Comparison of ENCODE assay signal across 8 cellular contexts in the genomic region with DNA sequence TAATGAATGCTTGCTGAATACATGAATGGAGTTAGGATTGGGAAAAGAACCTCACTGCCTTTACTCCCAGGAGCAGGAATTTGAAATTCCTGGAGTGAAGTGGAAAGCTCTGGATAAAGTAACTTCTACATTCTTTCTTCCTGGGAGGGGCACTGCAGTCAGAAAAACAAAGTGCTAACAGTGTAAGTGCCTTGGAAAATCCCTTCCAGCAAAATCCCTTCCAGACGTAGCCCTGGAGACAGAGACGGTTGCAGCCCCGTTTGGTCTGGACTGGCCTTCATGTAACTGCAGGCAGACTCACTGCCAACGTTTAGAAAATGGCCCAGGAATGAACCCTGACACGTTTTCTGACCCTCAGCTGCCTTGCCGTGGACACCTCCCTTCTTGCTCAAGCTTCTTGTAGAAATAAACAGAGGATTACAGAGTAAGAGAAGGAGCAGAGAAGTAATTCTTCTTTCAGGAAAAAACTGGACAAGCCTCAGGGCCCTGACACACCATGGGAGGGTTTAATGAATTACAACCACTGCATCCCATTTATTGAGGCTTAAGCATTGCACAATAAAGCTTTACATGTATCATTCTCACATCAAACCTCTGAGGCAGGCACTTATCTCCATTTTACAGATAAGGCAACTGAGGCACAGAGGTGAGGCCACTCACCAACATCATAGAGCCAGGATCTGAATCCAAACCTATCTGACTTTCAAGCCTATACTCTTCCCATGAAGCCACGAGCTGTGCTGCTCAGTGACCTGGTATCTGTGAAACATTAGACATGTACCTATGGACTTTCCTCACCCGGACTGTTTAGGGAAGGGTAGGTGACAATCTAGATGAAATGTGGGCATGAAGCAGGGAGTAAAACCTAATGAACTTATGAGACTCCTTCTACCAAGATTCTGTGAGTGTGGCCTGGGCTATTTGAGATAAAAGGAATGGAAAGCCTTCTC. TPM values are rescaled to one million over a fixed set of nuclear protein-coding genes. Genes with fewer than 3 reads are reported as not detected.
DNase-seq lines count a peak whose midpoint lies in the region; ATAC-seq and TF ChIP-seq lines count a peak whose summit lies in the region.

No MANE protein-coding gene starts in this region.

- H3K4me1 ChIP-seq in lower lobe of right lung (peaks cover 100% of the 10 kb centered on the region), thyroid gland (peaks cover 100% of the 10 kb centered on the region in 2 donors)

- no peak for TF ChIP-seq POLR2A in thyroid gland (IDR thresholded peaks at IDR 0.05)

- no peak overlapping the region for H3K4me3 Mint-ChIP-seq in activated CD8-positive, alpha-beta memory T cell treated with anti-CD3 and anti-CD28 coated beads, Interleukin-2, amount 10 ng/mL, durations not matched to agents 7 days and 5 days

- peak overlapping the region; percentile 95 for H3K27ac Mint-ChIP-seq in activated CD8-positive, alpha-beta memory T cell treated with anti-CD3 and anti-CD28 coated beads, Interleukin-2, amount 10 ng/mL, durations not matched to agents 7 days and 5 days

- no peak for ATAC-seq in activated CD8-positive, alpha-beta memory T cell treated with anti-CD3 and anti-CD28 coated beads, Interleukin-2, amount 10 ng/mL, durations not matched to agents 7 days and 5 days
- ATAC-seq in lower lobe of right lung, result peak; percentile 1 to 3
- ATAC-seq in HG03095 (IDR thresholded peaks at IDR 0.05; ENCODE audit: unreplicated experiment), result no peak

- H3K36me3 ChIP-seq in lower lobe of right lung, result no peaks in the 10 kb centered on the region
- H3K36me3 ChIP-seq in thyroid gland, result no peaks in the 10 kb centered on the region

- CTCF ChIA-PET in activated CD8-positive, alpha-beta memory T cell treated with anti-CD3 and anti-CD28 coated beads, Interleukin-2, amount 10 ng/mL, durations not matched to agents 7 days and 5 days (lab: Charles Lee), result interaction anchor here (0.7 to 3.7 kb wide), 7 partner anchors 8 to 51 kb away, joined by 3 to 22 read pairs (median 8); partner anchors contain the start of genes CFAP58 and ITPRIP

- no peak for TF ChIP-seq CTCF in cardiac fibroblast (IDR thresholded peaks at IDR 0.05; ENCODE audit: low read depth, low read length)
- TF ChIP-seq CTCF in lower lobe of right lung (IDR thresholded peaks at IDR 0.05), result no peak
- no peak for TF ChIP-seq CTCF in thyroid gland (IDR thresholded peaks at IDR 0.05)

- no peaks in the 10 kb centered on the region for H3K27me3 ChIP-seq in lower lobe of right lung (ENCODE audit: low read depth)
- no peaks in the 10 kb centered on the region for H3K27me3 ChIP-seq in thyroid gland

- H3K36me3 Mint-ChIP-seq in activated CD8-positive, alpha-beta memory T cell treated with anti-CD3 and anti-CD28 coated beads, Interleukin-2, amount 10 ng/mL, durations not matched to agents 7 days and 5 days, result peaks cover 7% of the 10 kb centered on the region

- no peak for DNase-seq in activated CD8-positive, alpha-beta memory T cell treated with anti-CD3 and anti-CD28 coated beads, Interleukin-2, amount 10 ng/mL, durations not matched to agents 7 days and 5 days
- DNase-seq in activated CD8-positive, alpha-beta memory T cell treated with anti-CD3 and anti-CD28 coated beads, Interleukin-2, amount 50 U/mL, for 48 hours, result no peak
- DNase-seq in cardiac fibroblast (ENCODE audit: low read depth in 2 of 2) (peak; percentile 87 to 94), lower lobe of right lung (no peak), thyroid gland (no peak), NAMALWA (ENCODE audit: low spot score) (no peak), amygdala (lab: John Stamatoyannopoulos, UW) (no peak)

- H3K9me3 ChIP-seq in lower lobe of right lung, result no peaks in the 10 kb centered on the region
- no peaks in the 10 kb centered on the region for H3K9me3 ChIP-seq in thyroid gland

- 24 to 34% methylated on average over 8 of the region's 8 CpGs for WGBS in thyroid gland, 2 donors

- intact Hi-C loops in lower lobe of right lung (cut with DNase I), result no loop called here
- intact Hi-C loops in thyroid gland (cut with DNase I), result no loop called here

- H3K27ac ChIP-seq in lower lobe of right lung (peak overlapping the region; percentile 99), thyroid gland (peak overlapping the region; percentile 66 to 99 (median 98))

- H3K4me1 Mint-ChIP-seq in activated CD8-positive, alpha-beta memory T cell treated with anti-CD3 and anti-CD28 coated beads, Interleukin-2, amount 10 ng/mL, durations not matched to agents 7 days and 5 days, result peaks cover 90% of the 10 kb centered on the region

- H3K4me3 ChIP-seq in cardiac fibroblast (replicated peaks in 1 of 2; ENCODE audit: low read depth in 2 of 2, low read length in 2 of 2), result peak overlapping the region in 1 of 2 donors; percentile 25
- peak overlapping the region; percentile 25 for H3K4me3 ChIP-seq in lower lobe of right lung
- no peak overlapping the region for H3K4me3 ChIP-seq in thyroid gland (replicated peaks in 1 of 3)

- H3K27me3 Mint-ChIP-seq in activated CD8-positive, alpha-beta memory T cell treated with anti-CD3 and anti-CD28 coated beads, Interleukin-2, amount 10 ng/mL, durations not matched to agents 7 days and 5 days, result no peaks in the 10 kb centered on the region

- H3K9me3 Mint-ChIP-seq in activated CD8-positive, alpha-beta memory T cell treated with anti-CD3 and anti-CD28 coated beads, Interleukin-2, amount 10 ng/mL, durations not matched to agents 7 days and 5 days (ENCODE audit: low read depth), result no peaks in the 10 kb centered on the region

RNA-seq across cellular contexts. Expression of gene ITPRIP, which starts 7.8 kb away (rescaled TPM):
- total RNA-seq in activated CD8-positive, alpha-beta memory T cell treated with anti-CD3 and anti-CD28 coated beads, Interleukin-2, amount 10 ng/mL, durations not matched to agents 7 days and 5 days, result 10 to 100 TPM; 21.6 to 21.9 TPM
- total RNA-seq in lower lobe of right lung (37.0 TPM), thyroid gland (10 to 100 TPM; 28.0 to 44.2 (median 29.4) TPM)

RNA-seq across cellular contexts. Expression of gene CFAP58, which starts 23.2 kb away (rescaled TPM):
- total RNA-seq in activated CD8-positive, alpha-beta memory T cell treated with anti-CD3 and anti-CD28 coated beads, Interleukin-2, amount 10 ng/mL, durations not matched to agents 7 days and 5 days, result under 1 TPM; 0.56 to 0.64 TPM
- total RNA-seq in lower lobe of right lung, result 1.1 TPM
- total RNA-seq in thyroid gland, result 1 to 10 TPM; 1.0 to 1.6 (median 1.2) TPM

Comparison
In these comparisons a context has a peak if more than half of its experiments do, and no peak if none do; other contexts are left out.
1. ATAC-seq: peak in lower lobe of right lung (2 of 2); none in activated CD8-positive, alpha-beta memory T cell treated with anti-CD3 and anti-CD28 coated beads, Interleukin-2, amount 10 ng/mL, durations not matched to agents 7 days and 5 days (single experiment) and HG03095 (single experiment).
2. DNase-seq: peak in cardiac fibroblast (2 of 2); none in activated CD8-positive, alpha-beta memory T cell treated with anti-CD3 and anti-CD28 coated beads, Interleukin-2, amount 10 ng/mL, durations not matched to agents 7 days and 5 days (single experiment), activated CD8-positive, alpha-beta memory T cell treated with anti-CD3 and anti-CD28 coated beads, Interleukin-2, amount 50 U/mL, for 48 hours (single experiment), lower lobe of right lung (single experiment), thyroid gland (0 of 2), NAMALWA (single experiment) and amygdala (0 of 56).